ENCODE assay signal across 15 cellular contexts in genomic region chr18:48079885-48080284, GRCh38.
DNase-seq lines count a peak whose midpoint lies in the region; ATAC-seq and TF ChIP-seq lines count a peak whose summit lies in the region.
"Had no signal": no experiment of that assay in that cellular context is flagged by ENCODE, and none has a peak within 500 bp of the region (broad histone marks: within the 10 kb centered on the region; RNA-seq: fewer than 3 reads in every experiment).

No MANE protein-coding gene starts in this region.

- H3K27ac ChIP-seq in HCT116 (ENCODE audit: low read depth, low read length) (no peak overlapping the region), osteoblast (ENCODE audit: low read depth, low read length) (no peak overlapping the region), ascending aorta (no peak overlapping the region), breast epithelium (no peak overlapping the region)
- H3K27ac ChIP-seq: RWPE1, SJSA1 had no signal

- H3K9me2 ChIP-seq in HCT116 (ENCODE audit: insufficient read depth), result no peaks in the 10 kb centered on the region

- H3K36me3 Mint-ChIP-seq in brain, result no peaks in the 10 kb centered on the region
- H3K36me3 Mint-ChIP-seq: CD4-positive, CD25-positive, alpha-beta regulatory T cell had no signal

- BruUV-seq in HCT116 (replicated peaks; lab: Mats Ljungman, UMichigan), result no TSS peak

- peaks cover 21% of the 10 kb centered on the region for H3K4me1 Mint-ChIP-seq in brain
- H3K4me1 Mint-ChIP-seq: CD4-positive, CD25-positive, alpha-beta regulatory T cell had no signal

- H2AFZ ChIP-seq in HCT116 (ENCODE audit: low read depth, low read length, poor library complexity, severe bottlenecking) (no peak overlapping the region), osteoblast (ENCODE audit: low read length) (no peak overlapping the region)

- H3K27me3 Mint-ChIP-seq in brain, result peaks cover 10% of the 10 kb centered on the region

- RAD21 ChIA-PET in HCT116 (lab: Charles Lee; ENCODE audit: low non-redundant PET in 1 of 2, low total read pairs in 2 of 2, uncharacterized antibody in 2 of 2, unreplicated experiment in 2 of 2), result no interaction called here

- peak; percentile 22; the same call in 1 of the 2 replicates for ATAC-seq in HCT116

- H3K27me3 ChIP-seq in HCT116 (ENCODE audit: insufficient read depth, low read length) (0 out of 2 replicates have a peak, but pooled peaks cover 3% of the 10 kb centered on the region), osteoblast (ENCODE audit: insufficient read depth, low read length) (no peaks in the 10 kb centered on the region), ascending aorta (no peaks in the 10 kb centered on the region), breast epithelium (no peaks in the 10 kb centered on the region)

- no peak overlapping the region for H3K4me2 ChIP-seq in HCT116 (ENCODE audit: low read length)
- no peak overlapping the region for H3K4me2 ChIP-seq in osteoblast (ENCODE audit: insufficient read depth, low read length)

- H3K79me2 ChIP-seq in HCT116 (ENCODE audit: insufficient read depth, low read length), result no peaks in the 10 kb centered on the region
- no peaks in the 10 kb centered on the region for H3K79me2 ChIP-seq in osteoblast (ENCODE audit: insufficient read depth, low read length)

- no peaks in the 10 kb centered on the region for H3K4me1 ChIP-seq in HCT116 (ENCODE audit: control insufficient read depth in 1 of 2, insufficient read depth in 2 of 2, low read length in 2 of 2)
- H3K4me1 ChIP-seq in osteoblast (ENCODE audit: insufficient read depth, low read length), result no peaks in the 10 kb centered on the region
- H3K4me1 ChIP-seq in ascending aorta, result no peaks in the 10 kb centered on the region
- H3K4me1 ChIP-seq in breast epithelium, result peaks cover 0 to 7% of the 10 kb centered on the region in 2 donors
- H3K4me1 ChIP-seq: SJSA1 had no signal

- in situ Hi-C loops in G401 (cut with HindIII; ENCODE audit: low sequenced_read_pairs), result no loop called here

- no peak overlapping the region for H3K4me3 Mint-ChIP-seq in brain
- H3K4me3 Mint-ChIP-seq: CD4-positive, CD25-positive, alpha-beta regulatory T cell had no signal

- intact Hi-C loops in HCT116 (cut with micrococcal nuclease) (no loop called here), ascending aorta (cut with DNase I) (no loop called here), breast epithelium (cut with DNase I; ENCODE audit: low total_unique reads) (no loop called here)

- peaks cover 0 to 2% (median 0%) of the 10 kb centered on the region in 5 experiments for H3K9me3 Mint-ChIP-seq in brain
- H3K9me3 Mint-ChIP-seq: CD4-positive, CD25-positive, alpha-beta regulatory T cell had no signal

- H4K20me1 ChIP-seq in HCT116 (ENCODE audit: insufficient read depth) (no peaks in the 10 kb centered on the region), osteoblast (ENCODE audit: insufficient read depth, low read length) (no peaks in the 10 kb centered on the region)

- peak overlapping the region; percentile 0 to 81 (median 44) for H3K27ac Mint-ChIP-seq in brain
- H3K27ac Mint-ChIP-seq: CD4-positive, CD25-positive, alpha-beta regulatory T cell had no signal

- H3K9ac ChIP-seq in HCT116 (ENCODE audit: low read length), result no peak overlapping the region

- no peak for TF ChIP-seq CTCF in HCT116 (IDR thresholded peaks at IDR 0.05 in 2 of 3, conservative IDR thresholded peaks at IDR 0.05 in 1 of 3; ENCODE audit: borderline replicate concordance in 1 of 3, insufficient read depth in 1 of 3, low read depth in 2 of 3, low read length in 2 of 3)
- no peak for TF ChIP-seq CTCF in brain (conservative IDR thresholded peaks at IDR 0.05)
- TF ChIP-seq CTCF in osteoblast (IDR thresholded peaks at IDR 0.05; ENCODE audit: extremely low read depth, low read depth, low read length), result no peak
- no peak for TF ChIP-seq CTCF in ascending aorta (IDR thresholded peaks at IDR 0.05)
- no peak for TF ChIP-seq CTCF in breast epithelium (IDR thresholded peaks at IDR 0.05)

- CTCF ChIA-PET in HCT116 (lab: Charles Lee), result no interaction called here

- H3K36me3 ChIP-seq in HCT116 (ENCODE audit: control insufficient read depth in 1 of 2, insufficient read depth in 2 of 2, low read length in 2 of 2) (no peaks in the 10 kb centered on the region), osteoblast (ENCODE audit: insufficient read depth, low read length) (no peaks in the 10 kb centered on the region), ascending aorta (no peaks in the 10 kb centered on the region), breast epithelium (no peaks in the 10 kb centered on the region)
- H3K36me3 ChIP-seq: SJSA1 had no signal

- H3K9me3 ChIP-seq in HCT116 (ENCODE audit: control insufficient read depth in 1 of 2, insufficient read depth in 1 of 2, low read depth in 1 of 2, low read length in 2 of 2), result no peaks in the 10 kb centered on the region
- H3K9me3 ChIP-seq in osteoblast (ENCODE audit: low read depth, low read length), result no peaks in the 10 kb centered on the region
- no peaks in the 10 kb centered on the region for H3K9me3 ChIP-seq in ascending aorta
- H3K9me3 ChIP-seq in breast epithelium, result no peaks in the 10 kb centered on the region
- H3K9me3 ChIP-seq: SJSA1 had no signal

- H3K4me3 ChIP-seq in HCT116 (replicated peaks in 1 of 2; ENCODE audit: low read depth in 1 of 2, low read length in 2 of 2) (no peak overlapping the region), osteoblast (ENCODE audit: insufficient read depth, low read length) (no peak overlapping the region), ascending aorta (no peak overlapping the region), breast epithelium (no peak overlapping the region)
- H3K4me3 ChIP-seq: SJSA1 had no signal

- no peak for TF ChIP-seq RAD21 in HCT116 (IDR thresholded peaks at IDR 0.05; ENCODE audit: low read depth)

- POLR2A ChIA-PET in HCT116 (lab: Charles Lee), result no interaction called here

- DNase-seq in G401 (ENCODE audit: low spot score), result peak; percentile 37
- DNase-seq in HCT116 (ENCODE audit: low read depth, low spot score), result no peak
- DNase-seq in osteoblast (ENCODE audit: insufficient read length, low spot score, missing footprints), result peak; percentile 70
- DNase-seq in ascending aorta (ENCODE audit: low spot score in 2 of 2), result no peak
- DNase-seq in breast epithelium (ENCODE audit: low spot score in 2 of 2), result no peak
- DNase-seq in mucosa of gallbladder (ENCODE audit: low spot score), result no peak
- DNase-seq: CD4-positive, CD25-positive, alpha-beta regulatory T cell; NCI-H1105 treated with DMSO at 0.1 percent for 48 hours; NCI-H187 treated with DMSO at 0.1 percent for 48 hours; NCI-H510A; NK-92 treated with Interleukin-12 subunit alpha and Interleukin-12 subunit beta, amount 100 ng/mL, for 24 hours; OCI-M1 had no signal

- TF ChIP-seq POLR2A in HCT116 (IDR thresholded peaks at IDR 0.05; ENCODE audit: borderline replicate concordance, extremely low read depth, insufficient read depth, insufficient read length), result no peak
- TF ChIP-seq POLR2A in breast epithelium (IDR thresholded peaks at IDR 0.05), result no peak

TF ChIP-seq in HCT116, 20 proteins besides CTCF, POLR2A, EP300 and RAD21 (continues in another document):
- no peak for TF ChIP-seq EGR1 (IDR thresholded peaks at IDR 0.05; ENCODE audit: low read depth)
- no peak for TF ChIP-seq JUND (IDR thresholded peaks at IDR 0.05)
- TF ChIP-seq FOSL1 (IDR thresholded peaks at IDR 0.05; ENCODE audit: low read depth), result no peak
- no peak for TF ChIP-seq ZNF274 (IDR thresholded peaks at IDR 0.05; ENCODE audit: low read depth, low read length)
- no peak for TF ChIP-seq REST (IDR thresholded peaks at IDR 0.05; ENCODE audit: low read depth)
- TF ChIP-seq CBX3 (IDR thresholded peaks at IDR 0.05; ENCODE audit: low read depth), result no peak
- no peak for TF ChIP-seq ZFX (IDR thresholded peaks at IDR 0.05)
- TF ChIP-seq CEBPB (IDR thresholded peaks at IDR 0.05; ENCODE audit: low read depth), result no peak
- TF ChIP-seq YY1 (IDR thresholded peaks at IDR 0.05; ENCODE audit: extremely low read depth, insufficient replicate concordance, low read depth, low read length), result no peak
- no peak for TF ChIP-seq MAX (IDR thresholded peaks at IDR 0.05)
- no peak for TF ChIP-seq ATF3 (IDR thresholded peaks at IDR 0.05)
- TF ChIP-seq POLR2AphosphoS5 (IDR thresholded peaks at IDR 0.05; ENCODE audit: low read depth, low read length), result no peak
- TF ChIP-seq SRF (IDR thresholded peaks at IDR 0.05; ENCODE audit: low read depth), result no peak

Comparison
In these comparisons a context has a peak if more than half of its experiments do, and no peak if none do; other contexts are left out.
1. DNase-seq: peak in G401 (single experiment) and osteoblast (single experiment); none in HCT116 (single experiment), ascending aorta (0 of 2), breast epithelium (0 of 2) and mucosa of gallbladder (single experiment).